8 cellular contexts compared by ENCODE assay signal in the genomic region with DNA sequence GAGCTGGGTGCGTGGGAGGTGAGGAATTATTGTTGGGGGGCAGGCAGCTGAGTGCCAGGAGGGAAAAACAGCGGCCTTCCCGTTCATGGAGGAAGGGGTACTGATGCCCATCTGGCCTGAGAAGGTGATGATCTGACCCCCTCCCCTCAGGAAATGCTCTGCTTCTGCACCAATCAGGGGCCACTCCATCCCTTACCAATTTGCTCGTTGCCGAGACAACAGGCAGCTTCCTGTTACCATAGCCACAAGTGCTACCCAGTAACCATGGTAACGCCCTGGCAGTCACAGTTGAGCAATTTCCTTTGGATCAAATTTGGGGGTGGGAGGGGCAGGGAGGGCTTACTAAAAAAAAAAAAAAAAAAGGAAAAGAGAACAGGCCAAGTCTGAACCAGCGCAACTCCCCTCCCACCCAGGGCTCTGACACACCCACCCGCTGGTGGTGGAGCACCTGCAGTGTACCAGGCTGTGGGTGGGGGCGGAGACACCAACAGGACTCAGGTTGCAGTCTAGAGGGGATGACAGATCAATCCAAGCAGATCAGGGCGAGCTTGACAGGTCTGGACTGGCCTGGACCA. TPM values are rescaled to one million over a fixed set of nuclear protein-coding genes. Genes with fewer than 3 reads are reported as not detected.
A peak's percentile ranks its signal among the peaks of the same experiment; 100 is the strongest.
DNase-seq lines count a peak whose midpoint lies in the region; ATAC-seq and TF ChIP-seq lines count a peak whose summit lies in the region.

No MANE protein-coding gene starts in this region.

- in situ Hi-C loops in GM13977 (cut with MboI; ENCODE audit: low pct_unique_long_range_greater_than_20kb, low sequenced_read_pairs, unreplicated experiment), result no loop called here

- DNase-seq in stimulated activated CD4-positive, alpha-beta T cell treated with anti-CD3 and anti-CD28 coated beads, Interleukin-1b, Interleukin-23, amount 100 ng/mL, for 48 hours, result peak; percentile 34
- no peak for DNase-seq in stimulated activated CD4-positive, alpha-beta T cell treated with anti-CD3 and anti-CD28 coated beads, Interleukin-12 subunit alpha, Interleukin-12 subunit beta, amount 100 ng/mL, for 4 hours
- DNase-seq in WERI-Rb-1, result peak; percentile 24
- peak; percentile 24 for DNase-seq in effector CD4-positive, alpha-beta T cell
- DNase-seq in stimulated activated CD4-positive, alpha-beta T cell treated with anti-CD3 and anti-CD28 coated beads, Interleukin-4, amount 100 ng/mL, for 24 hours, result peak; percentile 35
- no peak for DNase-seq in osteoblast (ENCODE audit: insufficient read length, low spot score, missing footprints)
- DNase-seq in GM13977 (ENCODE audit: low spot score), result no peak

- H3K36me3 ChIP-seq in WERI-Rb-1, result no peaks in the 10 kb centered on the region; the same call in none of the 2 replicates
- H3K36me3 ChIP-seq in osteoblast (ENCODE audit: insufficient read depth, low read length), result no peaks in the 10 kb centered on the region

- H3K4me3 ChIP-seq in WERI-Rb-1 (ENCODE audit: low read depth, low read length), result no peak overlapping the region
- H3K4me3 ChIP-seq in osteoblast (ENCODE audit: insufficient read depth, low read length), result no peak overlapping the region

- H3K9me3 ChIP-seq in WERI-Rb-1 (ENCODE audit: severe bottlenecking) (no peaks in the 10 kb centered on the region), osteoblast (ENCODE audit: low read depth, low read length) (no peaks in the 10 kb centered on the region)

- H3K27ac ChIP-seq in WERI-Rb-1, result no peak overlapping the region
- H3K27ac ChIP-seq in osteoblast (ENCODE audit: low read depth, low read length), result no peak overlapping the region

- no peak for TF ChIP-seq CTCF in WERI-Rb-1 (IDR thresholded peaks at IDR 0.05; ENCODE audit: low read depth, low read length)
- no peak for TF ChIP-seq CTCF in osteoblast (IDR thresholded peaks at IDR 0.05; ENCODE audit: extremely low read depth, low read depth, low read length)
- TF ChIP-seq CTCF in GM13977 (IDR thresholded peaks at IDR 0.05; ENCODE audit: extremely low read depth, insufficient read depth, missing control alignments), result no peak

- H2AFZ ChIP-seq in osteoblast (ENCODE audit: low read length), result no peak overlapping the region

- H3K4me2 ChIP-seq in osteoblast (ENCODE audit: insufficient read depth, low read length), result no peak overlapping the region

- H3K79me2 ChIP-seq in osteoblast (ENCODE audit: insufficient read depth, low read length), result no peaks in the 10 kb centered on the region

- peaks cover 14% of the 10 kb centered on the region for H3K4me1 ChIP-seq in osteoblast (ENCODE audit: insufficient read depth, low read length)

- no peak for ATAC-seq in GM21825 (IDR thresholded peaks at IDR 0.05; ENCODE audit: unreplicated experiment)

- no peaks in the 10 kb centered on the region for H4K20me1 ChIP-seq in osteoblast (ENCODE audit: insufficient read depth, low read length)

- H3K27me3 ChIP-seq in WERI-Rb-1 (ENCODE audit: insufficient read depth, low read depth, severe bottlenecking) (no peaks in the 10 kb centered on the region), osteoblast (ENCODE audit: insufficient read depth, low read length) (peaks cover 4% of the 10 kb centered on the region)

RNA-seq across cellular contexts. Expression of gene CELF6, which starts 13.7 kb away (rescaled TPM):
- total RNA-seq in osteoblast, result 0.36 and 0.59 TPM in 2 replicates

RNA-seq across cellular contexts. Expression of gene PARP6, which starts 33.9 kb away (rescaled TPM):
- total RNA-seq in osteoblast, result 40.4 and 43.4 TPM in 2 replicates

Comparison
In these comparisons a context has a peak if more than half of its experiments do, and no peak if none do; other contexts are left out.
1. DNase-seq: peak in stimulated activated CD4-positive, alpha-beta T cell treated with anti-CD3 and anti-CD28 coated beads, Interleukin-1b, Interleukin-23, amount 100 ng/mL, for 48 hours (single experiment), WERI-Rb-1 (single experiment), effector CD4-positive, alpha-beta T cell (single experiment) and stimulated activated CD4-positive, alpha-beta T cell treated with anti-CD3 and anti-CD28 coated beads, Interleukin-4, amount 100 ng/mL, for 24 hours (single experiment); none in stimulated activated CD4-positive, alpha-beta T cell treated with anti-CD3 and anti-CD28 coated beads, Interleukin-12 subunit alpha, Interleukin-12 subunit beta, amount 100 ng/mL, for 4 hours (single experiment), osteoblast (single experiment) and GM13977 (single experiment).